Comparison of ENCODE assay signal across 34 cellular contexts in genomic region chr3:8761866-8762265, GRCh38. TPM values are rescaled to one million over a fixed set of nuclear protein-coding genes. Genes with fewer than 3 reads are reported as not detected.
"Had no signal": no experiment of that assay in that cellular context is flagged by ENCODE, and none has a peak within 500 bp of the region (broad histone marks: within the 10 kb centered on the region; RNA-seq: fewer than 3 reads in every experiment).

No MANE protein-coding gene starts in this region.

- H3K9me2 ChIP-seq: SK-N-SH had no signal

- H3K9me3 Mint-ChIP-seq: activated B cell treated with CpG ODN at 0.5 μM for 24 hours; activated CD4-positive, alpha-beta memory T cell treated with anti-CD3 and anti-CD28 coated beads for 36 hours; activated naive CD4-positive, alpha-beta T cell treated with anti-CD3 and anti-CD28 coated beads for 36 hours; activated naive CD4-positive, alpha-beta T cell treated with anti-CD3 and anti-CD28 coated beads, Interleukin-2, amount 50 U/mL, for 72 hours; activated T-cell treated with anti-CD3 and anti-CD28 coated beads, Interleukin-2, amount 50 U/mL, for 4 hours; activated T-helper 1 cell treated with anti-CD3 and anti-CD28 coated beads, Interleukin-12 subunit alpha, Interleukin-12 subunit beta, Interleukin-2, Interleukin-4 antibody, amounts not matched to agents 30 ng/mL and 10 ng/mL and 1 ng/mL, durations not matched to agents 14 hours and 24 hours and 36 hours; T-helper 1 cell treated with Interleukin-12 subunit alpha and Interleukin-12 subunit beta and Interleukin-4 antibody, amounts not matched to agents 30 μg/mL and 1 μg/mL, for 36 hours; T-helper 2 cell treated with Interferon-gamma antibody and Interleukin-4, amounts not matched to agents 5 μg/mL and 100 μg/mL, for 36 hours had no signal

- DNase-seq: activated B cell treated with CpG ODN at 0.5 μM for 24 hours; activated CD4-positive, alpha-beta memory T cell treated with anti-CD3 and anti-CD28 coated beads for 36 hours; activated CD4-positive, alpha-beta T cell treated with anti-CD3 and anti-CD28 coated beads for 4 hours; activated CD4-positive, alpha-beta T cell treated with anti-CD3 and anti-CD28 coated beads, Interleukin-2, amount 50 U/mL, for 1 hour; activated CD4-positive, CD25-positive, alpha-beta regulatory T cell treated with anti-CD3 and anti-CD28 coated beads, Interleukin-2, amount 50 U/mL, for 72 hours; activated CD8-positive, alpha-beta memory T cell treated with anti-CD3 and anti-CD28 coated beads, Interleukin-2, amount 50 U/mL, for 4 hours; activated gamma-delta T cell treated with Interleukin-2 at 50 U/mL for 16 hours; activated naive CD4-positive, alpha-beta T cell treated with anti-CD3 and anti-CD28 coated beads for 36 hours; activated T-cell treated with anti-CD3 and anti-CD28 coated beads for 4 hours; activated T-cell treated with anti-CD3 and anti-CD28 coated beads, Interleukin-2, amount 50 U/mL, for 4 hours; body of pancreas; NCI-H1105; NCI-H1417 treated with DMSO at 0.1 percent for 48 hours; NCI-H187 treated with DMSO at 0.1 percent for 48 hours; NCI-H2081 treated with DMSO at 0.1 percent for 48 hours; NCI-H226; NCI-H446 treated with DMSO at 0.1 percent for 48 hours; NCI-H524; NCI-H69; NCI-H82; PC-3; Peyer's patch; RPMI8226; SHP77 treated with DMSO at 0.1 percent for 48 hours; SK-N-SH had no signal

- H3K27ac Mint-ChIP-seq: activated B cell treated with CpG ODN at 0.5 μM for 24 hours; activated CD4-positive, alpha-beta memory T cell treated with anti-CD3 and anti-CD28 coated beads for 36 hours; activated naive CD4-positive, alpha-beta T cell treated with anti-CD3 and anti-CD28 coated beads for 36 hours; activated naive CD4-positive, alpha-beta T cell treated with anti-CD3 and anti-CD28 coated beads, Interleukin-2, amount 50 U/mL, for 72 hours; activated T-helper 1 cell treated with anti-CD3 and anti-CD28 coated beads, Interleukin-12 subunit alpha, Interleukin-12 subunit beta, Interleukin-2, Interleukin-4 antibody, amounts not matched to agents 30 ng/mL and 10 ng/mL and 1 ng/mL, durations not matched to agents 14 hours and 24 hours and 36 hours; T-helper 1 cell treated with Interleukin-12 subunit alpha and Interleukin-12 subunit beta and Interleukin-4 antibody, amounts not matched to agents 30 μg/mL and 1 μg/mL, for 36 hours; T-helper 2 cell treated with Interferon-gamma antibody and Interleukin-4, amounts not matched to agents 5 μg/mL and 100 μg/mL, for 36 hours had no signal

- H3K4me3 ChIP-seq: adrenal gland, body of pancreas, Peyer's patch, SJSA1 had no signal

- H3K36me3 Mint-ChIP-seq: activated CD4-positive, alpha-beta memory T cell treated with anti-CD3 and anti-CD28 coated beads for 36 hours; activated naive CD4-positive, alpha-beta T cell treated with anti-CD3 and anti-CD28 coated beads, Interleukin-2, amount 50 U/mL, for 72 hours had no signal

- H3K4me1 Mint-ChIP-seq: activated B cell treated with CpG ODN at 0.5 μM for 24 hours had no signal

- H3K36me3 ChIP-seq: adrenal gland, Peyer's patch, SJSA1 had no signal

- H3K4me3 Mint-ChIP-seq: activated B cell treated with CpG ODN at 0.5 μM for 24 hours; activated CD4-positive, alpha-beta memory T cell treated with anti-CD3 and anti-CD28 coated beads for 36 hours; activated naive CD4-positive, alpha-beta T cell treated with anti-CD3 and anti-CD28 coated beads for 36 hours; activated T-cell treated with anti-CD3 and anti-CD28 coated beads, Interleukin-2, amount 50 U/mL, for 4 hours; activated T-helper 1 cell treated with anti-CD3 and anti-CD28 coated beads, Interleukin-12 subunit alpha, Interleukin-12 subunit beta, Interleukin-2, Interleukin-4 antibody, amounts not matched to agents 30 ng/mL and 10 ng/mL and 1 ng/mL, durations not matched to agents 14 hours and 24 hours and 36 hours; T-helper 1 cell treated with Interleukin-12 subunit alpha and Interleukin-12 subunit beta and Interleukin-4 antibody, amounts not matched to agents 30 μg/mL and 1 μg/mL, for 36 hours; T-helper 2 cell treated with Interferon-gamma antibody and Interleukin-4, amounts not matched to agents 5 μg/mL and 100 μg/mL, for 36 hours had no signal

- H3K4me2 ChIP-seq: KMS-11, SK-N-SH had no signal

- H3K4me1 ChIP-seq: adrenal gland, body of pancreas, Peyer's patch had no signal

- H3K27me3 ChIP-seq: adrenal gland, body of pancreas, Peyer's patch, SJSA1 had no signal

- H3K9ac ChIP-seq: KMS-11, SK-N-SH had no signal

- H3K27ac ChIP-seq: adrenal gland, body of pancreas, KMS-11, Peyer's patch, SJSA1 had no signal

- H3K9me3 ChIP-seq: adrenal gland, body of pancreas, Peyer's patch, SJSA1, SK-N-SH had no signal

- FAIRE-seq: astrocyte, bronchial epithelial cell had no signal

- H3K27me3 Mint-ChIP-seq: activated CD4-positive, alpha-beta memory T cell treated with anti-CD3 and anti-CD28 coated beads for 36 hours had no signal

RNA-seq across cellular contexts. Expression of gene CAV3, which starts 28.3 kb away (rescaled TPM):
- total RNA-seq: activated B cell treated with CpG ODN at 0.5 μM for 24 hours; activated CD4-positive, alpha-beta memory T cell treated with anti-CD3 and anti-CD28 coated beads for 36 hours; activated naive CD4-positive, alpha-beta T cell treated with anti-CD3 and anti-CD28 coated beads for 36 hours; activated naive CD4-positive, alpha-beta T cell treated with anti-CD3 and anti-CD28 coated beads, Interleukin-2, amount 50 U/mL, for 72 hours; activated T-cell treated with anti-CD3 and anti-CD28 coated beads, Interleukin-2, amount 50 U/mL, for 4 hours; activated T-helper 1 cell treated with anti-CD3 and anti-CD28 coated beads, Interleukin-12 subunit alpha, Interleukin-12 subunit beta, Interleukin-2, Interleukin-4 antibody, amounts not matched to agents 30 ng/mL and 10 ng/mL and 1 ng/mL, durations not matched to agents 14 hours and 24 hours and 36 hours; adrenal gland; astrocyte; body of pancreas; bronchial epithelial cell; PC-3; Peyer's patch; SJSA1 had no signal
